ENCODE assay signal across 7 cellular contexts in genomic region chr14:43244142-43244625, GRCh38.
"Had no signal": no experiment of that assay in that cellular context is flagged by ENCODE, and none has a peak within 500 bp of the region (broad histone marks: within the 10 kb centered on the region; RNA-seq: fewer than 3 reads in every experiment).

No MANE protein-coding gene starts in this region.

- H3K9ac ChIP-seq: KMS-11 had no signal

- ATAC-seq: K562 had no signal

- DNase-seq: IMR-90, KBM-7, KG1 had no signal

- H3K27ac ChIP-seq: HL-60, KMS-11 had no signal

- H3K4me2 ChIP-seq: KMS-11 had no signal

- H3K4me3 ChIP-seq: K562 had no signal

- FAIRE-seq: HTR-8/SVneo, K562 had no signal
